ENCODE assay signal across 11 cellular contexts in genomic region chr13:75717525-75717924, GRCh38.
"Had no signal": no experiment of that assay in that cellular context is flagged by ENCODE, and none has a peak within 500 bp of the region (broad histone marks: within the 10 kb centered on the region; RNA-seq: fewer than 3 reads in every experiment).

No MANE protein-coding gene starts in this region.

- H3K4me3 ChIP-seq: ascending aorta, lower lobe of right lung, right atrium auricular region, transverse colon had no signal

- H3K9me3 ChIP-seq: ascending aorta, lower lobe of right lung, right atrium auricular region, transverse colon had no signal

- H3K27me3 ChIP-seq: ascending aorta, right atrium auricular region, transverse colon had no signal

- H3K36me3 ChIP-seq: ascending aorta, lower lobe of right lung, right atrium auricular region, transverse colon had no signal

- DNase-seq: activated CD4-positive, alpha-beta T cell treated with anti-CD3 and anti-CD28 coated beads for 48 hours; activated naive CD4-positive, alpha-beta T cell; effector memory CD4-positive, alpha-beta T cell; hippocampal formation; lower lobe of right lung; midbrain; naive B cell had no signal

- H3K27ac ChIP-seq: ascending aorta, lower lobe of right lung, right atrium auricular region, transverse colon had no signal

- H3K4me1 ChIP-seq: ascending aorta, right atrium auricular region, transverse colon had no signal

- ATAC-seq: WTC11 had no signal
